Comparison of ENCODE assay signal across 15 cellular contexts in the genomic region with DNA sequence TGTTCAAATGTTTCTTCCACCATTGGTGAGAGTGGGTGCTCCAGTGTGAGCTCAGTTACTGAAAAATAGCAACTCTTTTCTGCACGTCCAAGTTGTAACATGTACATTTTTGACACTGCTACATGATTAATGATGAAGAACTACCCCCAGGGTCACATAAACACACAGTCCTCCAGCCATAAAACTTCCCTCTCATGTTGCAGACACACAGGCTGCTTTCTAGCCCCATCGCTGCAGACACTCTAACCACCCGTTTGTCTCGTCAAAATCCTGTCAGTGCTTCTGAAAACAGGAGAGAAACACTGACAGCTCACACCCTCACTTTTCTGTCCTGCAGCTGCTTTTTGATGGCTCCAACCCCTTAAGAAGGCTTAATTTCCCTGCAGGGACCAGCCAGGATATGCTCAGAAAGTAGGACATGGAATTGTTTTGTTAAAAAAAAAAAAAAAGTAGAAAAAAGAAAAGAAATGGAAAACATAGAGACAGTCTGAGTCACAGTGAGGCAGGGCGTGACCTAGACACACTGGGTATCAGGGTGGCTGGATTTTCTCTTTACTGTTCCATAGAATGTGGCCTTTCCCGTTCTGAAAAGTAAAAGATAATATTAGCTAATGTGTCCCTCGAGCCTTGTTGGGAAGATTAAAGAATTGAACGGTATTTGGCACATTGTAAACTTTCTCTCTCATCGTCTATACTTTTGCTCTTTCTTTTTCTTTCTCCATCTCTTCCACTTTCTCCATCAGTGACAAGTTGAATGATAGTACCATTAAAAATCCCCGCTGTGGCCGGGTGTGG. TPM values are rescaled to one million over a fixed set of nuclear protein-coding genes. Genes with fewer than 3 reads are reported as not detected.
DNase-seq lines count a peak whose midpoint lies in the region; ATAC-seq, FAIRE-seq and TF ChIP-seq lines count a peak whose summit lies in the region.
"Had no signal": no experiment of that assay in that cellular context is flagged by ENCODE, and none has a peak within 500 bp of the region (broad histone marks: within the 10 kb centered on the region; RNA-seq: fewer than 3 reads in every experiment).

No MANE protein-coding gene starts in this region.

- ATAC-seq in K562: peak; percentile 60
- peak; percentile 42 to 43 for ATAC-seq in naive thymus-derived CD8-positive, alpha-beta T cell

- no peak for TF ChIP-seq EP300 in K562 (IDR thresholded peaks at IDR 0.05; ENCODE audit: low read length)

- DNase-seq in Daoy (ENCODE audit: low read depth): peak; percentile 29
- peak; percentile 29 for DNase-seq in M059J (ENCODE audit: low read depth)
- peak in 1 of 4 experiments; percentile 22 for DNase-seq in K562 (ENCODE audit: extremely low read depth in 1 of 4, low spot score in 3 of 4)
- DNase-seq in naive thymus-derived CD8-positive, alpha-beta T cell: no peak
- DNase-seq in kidney tubule cell (ENCODE audit: low spot score): no peak
- DNase-seq in MM.1S: no peak
- DNase-seq in occipital lobe (lab: John Stamatoyannopoulos, UW): no peak
- DNase-seq: Calu3; cortex of kidney; GOT3; left ventricle myocardium inferior; NCI-H2029 treated with DMSO at 0.1 percent for 48 hours; stimulated activated CD4-positive, alpha-beta T cell treated with anti-CD3 and anti-CD28 coated beads, Interleukin-2, amount 100 ng/mL, for 48 hours had no signal

- peaks cover 9 to 23% of the 10 kb centered on the region in 2 experiments; a peak in 4 of 5 replicates for H3K4me1 ChIP-seq in K562 (replicated peaks in 1 of 2; ENCODE audit: control insufficient read depth in 2 of 2, insufficient read depth in 2 of 2, low read length in 2 of 2)
- no peaks in the 10 kb centered on the region for H3K4me1 ChIP-seq in MM.1S (ENCODE audit: low read length)
- H3K4me1 ChIP-seq: left ventricle myocardium inferior had no signal

- in situ Hi-C loops in K562 (cut with MboI): no loop called here

- no peaks in the 10 kb centered on the region for H3K79me2 ChIP-seq in K562 (ENCODE audit: control insufficient read depth, insufficient read depth, low read length)
- H3K79me2 ChIP-seq in MM.1S (ENCODE audit: low read length): no peaks in the 10 kb centered on the region

- WGBS in K562 (ENCODE audit: insufficient coverage, low coverage, missing lambda C conversion rate): 25% methylated on average over 11 of the region's 11 CpGs

- H3K9me2 ChIP-seq in MM.1S (replicated peaks; ENCODE audit: insufficient read depth, low read length): no peaks in the 10 kb centered on the region

- H3K36me3 ChIP-seq in K562 (ENCODE audit: control insufficient read depth, insufficient read depth, low read length): no peaks in the 10 kb centered on the region
- no peaks in the 10 kb centered on the region for H3K36me3 ChIP-seq in MM.1S (replicated peaks; ENCODE audit: insufficient read depth, low read length)
- H3K36me3 ChIP-seq: left ventricle myocardium inferior had no signal

- H3K27ac Mint-ChIP-seq in naive thymus-derived CD8-positive, alpha-beta T cell: peak overlapping the region; percentile 33 to 92 (median 76)

- intact Hi-C loops in K562 (cut with micrococcal nuclease): no loop called here

- no peaks in the 10 kb centered on the region for H3F3A ChIP-seq in MM.1S (ENCODE audit: insufficient read depth, low read length)

- no TSS peak for BruUV-seq in K562 (replicated peaks; lab: Mats Ljungman, UMichigan)

- H4K20me1 ChIP-seq in K562 (replicated peaks; ENCODE audit: control insufficient read depth, insufficient read depth, low read length) (no peaks in the 10 kb centered on the region), MM.1S (ENCODE audit: insufficient read depth, low read length) (no peaks in the 10 kb centered on the region)

- H3K4me3 Mint-ChIP-seq in naive thymus-derived CD8-positive, alpha-beta T cell: peak overlapping the region in 9 of 10 donors; percentile 7 to 77 (median 49)

- H3K4me2 ChIP-seq in K562 (ENCODE audit: insufficient read depth, low read length) (peak overlapping the region; percentile 44; the same call in 1 of the 2 replicates), MM.1S (ENCODE audit: low read depth, low read length) (no peak overlapping the region)

- TF ChIP-seq RAD21 in K562 (CRISPR knock-in tag; conservative IDR thresholded peaks at IDR 0.05 in 1 of 2, IDR thresholded peaks at IDR 0.05 in 1 of 2): no peak

- FAIRE-seq in K562 (lab: Jason Lieb, UNC): no peak

- no peaks in the 10 kb centered on the region for H3K9me1 ChIP-seq in K562 (ENCODE audit: control insufficient read depth, insufficient read depth, low read length)

- H3K27me3 ChIP-seq in K562 (ENCODE audit: control insufficient read depth in 2 of 2, insufficient read depth in 2 of 2, low read length in 2 of 2) (no peaks in the 10 kb centered on the region), MM.1S (replicated peaks; ENCODE audit: insufficient read depth, low read length) (no peaks in the 10 kb centered on the region)

- peaks cover 0 to 8% (median 0%) of the 10 kb centered on the region in 5 donors for H3K27me3 Mint-ChIP-seq in naive thymus-derived CD8-positive, alpha-beta T cell

- H2AFZ ChIP-seq in K562 (ENCODE audit: low read depth, low read length) (peak overlapping the region; percentile 74), MM.1S (ENCODE audit: low read length) (no peak overlapping the region)

- CTCF ChIA-PET in K562 (lab: Yijun Ruan, JAX; ENCODE audit: low intra/inter-chr PET ratio): no interaction called here

- H3K27ac ChIP-seq in K562 (ENCODE audit: extremely low read depth, low read depth, low read length): no peak overlapping the region
- no peak overlapping the region for H3K27ac ChIP-seq in MM.1S (ENCODE audit: low read length)
- H3K27ac ChIP-seq: left ventricle myocardium inferior had no signal

- H3K4me3 ChIP-seq in K562 (no peak overlapping the region), MM.1S (ENCODE audit: low read length) (no peak overlapping the region)
- H3K4me3 ChIP-seq: left ventricle myocardium inferior had no signal

- no peaks in the 10 kb centered on the region for H3K36me3 Mint-ChIP-seq in naive thymus-derived CD8-positive, alpha-beta T cell

- TF ChIP-seq CTCF in K562 (IDR thresholded peaks at IDR 0.05 in 2 of 3, conservative IDR thresholded peaks at IDR 0.05 in 1 of 3; ENCODE audit: insufficient read depth in 2 of 3, low read depth in 1 of 3, low read length in 3 of 3) (no peak), MM.1S (IDR thresholded peaks at IDR 0.05; ENCODE audit: low read length) (no peak)

- H3K4me1 Mint-ChIP-seq in naive thymus-derived CD8-positive, alpha-beta T cell: peaks cover 20 to 63% (median 49%) of the 10 kb centered on the region in 4 donors

- POLR2A ChIA-PET in K562 (lab: Yijun Ruan, JAX): interaction anchor here (0.6 to 1.4 kb wide), 4 partner anchors 11 to 162 kb away, joined by 3 to 6 read pairs (median 4); no protein-coding TSS in a partner anchor
- POLR2A ChIA-PET in naive thymus-derived CD8-positive, alpha-beta T cell (lab: Charles Lee): interaction anchor here (0.6 to 1.4 kb wide), 3 partner anchors 23 to 26 kb away, joined by 3 read pairs; no protein-coding TSS in a partner anchor

- no peaks in the 10 kb centered on the region for H3K9me3 Mint-ChIP-seq in naive thymus-derived CD8-positive, alpha-beta T cell

- H3K9me3 ChIP-seq in K562 (replicated peaks; ENCODE audit: control insufficient read depth, insufficient read depth, low read depth, low read length) (no peaks in the 10 kb centered on the region), MM.1S (replicated peaks; ENCODE audit: insufficient read depth, low read length) (no peaks in the 10 kb centered on the region)
- H3K9me3 ChIP-seq: left ventricle myocardium inferior had no signal

- H3K9ac ChIP-seq in K562 (ENCODE audit: insufficient read depth in 1 of 2, low read depth in 2 of 2, low read length in 2 of 2): no peak overlapping the region
- H3K9ac ChIP-seq in MM.1S (ENCODE audit: low read length): no peak overlapping the region

- no peak for TF ChIP-seq POLR2A in K562 (conservative IDR thresholded peaks at IDR 0.05)

RNA-seq across cellular contexts. Expression of a gene that starts 20.7 kb away (rescaled TPM):
- 9.0 and 14.4 TPM in 2 replicates for total RNA-seq in Daoy (2014; rRNA removed; shearing (Covaris generic))
- 36.1 and 37.6 TPM in 2 replicates for total RNA-seq in M059J (2014; rRNA removed; shearing (Covaris generic))
- 0.37 TPM in 1 of 2 replicates, not detected in the other for total RNA-seq in K562 (2011; cell fraction: chromatin; rRNA removed; ENCODE audit: low replicate concordance)
- not detected in 2 replicates for total RNA-seq in K562 (2011; cell fraction: nucleolus; rRNA removed)
- total RNA-seq in K562 (2011; cell fraction: nucleoplasm; rRNA removed): 0.29 TPM in 1 of 2 replicates, not detected in the other
- 0.08 and 0.18 TPM in 2 replicates for total RNA-seq in K562 (2014; rRNA removed)
- total RNA-seq in K562 (2014; rRNA removed; fragmentation: Illumina TruSeq; extraction: Trizol): 0.16 TPM in 1 of 2 replicates, not detected in the other
- 0.18 and 0.23 TPM in 2 replicates for total RNA-seq in K562 (2015; rRNA removed; fragmentation: Illumina TruSeq; extraction: Trizol)
- 0.56 and 0.58 TPM in 2 replicates for total RNA-seq in K562 (2021)
- 0.08 and 0.53 TPM in 2 replicates for polyA plus RNA-seq in K562 (2011; rRNA removed)
- polyA plus RNA-seq in K562 (2011; cell fraction: cytosol; rRNA removed): 0.72 TPM in 1 of 2 replicates, not detected in the other
- not detected in 2 replicates for polyA plus RNA-seq in K562 (2011; cell fraction: nucleus; rRNA removed)
- polyA plus RNA-seq in K562 (2012): 0.30 and 0.65 TPM in 2 replicates
- 0.43 TPM in 2 replicates for polyA plus RNA-seq in K562 (2014; fragmentation: Illumina TruSeq; extraction: Trizol)
- polyA plus RNA-seq in K562 (2014; fragmentation: Nextera tagmentation; extraction: Ambion mirVana): under 1 TPM; 0.46 to 0.59 TPM
- 0.30 and 0.49 TPM in 2 replicates for polyA plus RNA-seq in K562 (2014; rRNA removed)
- not detected in 2 replicates for polyA minus RNA-seq in K562 (2011; rRNA and poly(A)+ RNA removed)
- 0.86 TPM in 1 of 2 replicates, not detected in the other for polyA minus RNA-seq in K562 (2011; cell fraction: cytosol; rRNA and poly(A)+ RNA removed)
- not detected in 2 replicates for polyA minus RNA-seq in K562 (2011; cell fraction: nucleus; rRNA and poly(A)+ RNA removed)
- 10 to 100 TPM; 84.3 to 87.4 TPM for total RNA-seq in naive thymus-derived CD8-positive, alpha-beta T cell
- 1,000 to 10,000 TPM in 1 of 3 donors, 10 to 100 TPM in 2; 41.5 to 1,286 (median 63.8) TPM for polyA plus RNA-seq in naive thymus-derived CD8-positive, alpha-beta T cell
- 0.47 TPM for total RNA-seq in occipital lobe
- total RNA-seq: osteocyte had no signal

RNA-seq across cellular contexts. Expression of a gene that starts 29.7 kb away (rescaled TPM):
- 0.86 and 4.3 TPM in 2 replicates for total RNA-seq in Daoy (2014; rRNA removed; shearing (Covaris generic))
- total RNA-seq in M059J (2014; rRNA removed; shearing (Covaris generic)): 4.9 and 7.7 TPM in 2 replicates
- 9.4 and 10.6 TPM in 2 replicates for total RNA-seq in K562 (2011; cell fraction: chromatin; rRNA removed; ENCODE audit: low replicate concordance)
- total RNA-seq in K562 (2011; cell fraction: nucleolus; rRNA removed): 5.8 and 9.9 TPM in 2 replicates
- total RNA-seq in K562 (2011; cell fraction: nucleoplasm; rRNA removed): 9.5 and 10.0 TPM in 2 replicates
- total RNA-seq in K562 (2014; rRNA removed) (2.5 and 3.9 TPM in 2 replicates), K562 (2014; rRNA removed; fragmentation: Illumina TruSeq; extraction: Trizol) (4.8 and 5.6 TPM in 2 replicates), K562 (2015; rRNA removed; fragmentation: Illumina TruSeq; extraction: Trizol) (2.9 and 3.0 TPM in 2 replicates), K562 (2021) (5.0 and 5.7 TPM in 2 replicates), occipital lobe (0.62 TPM)
- polyA plus RNA-seq in K562 (2011; rRNA removed) (8.3 and 9.6 TPM in 2 replicates), K562 (2014; fragmentation: Illumina TruSeq; extraction: Trizol) (5.4 and 7.0 TPM in 2 replicates), K562 (2014; fragmentation: Nextera tagmentation; extraction: Ambion mirVana) (10 to 100 TPM in 1 of 2 experiments, 1 to 10 TPM in 1; 8.5 to 11.2 TPM), K562 (2014; rRNA removed) (6.1 and 6.5 TPM in 2 replicates)
- polyA plus RNA-seq in K562 (2011; cell fraction: cytosol; rRNA removed): 5.7 and 6.5 TPM in 2 replicates
- polyA plus RNA-seq in K562 (2011; cell fraction: nucleus; rRNA removed): 19.5 and 20.6 TPM in 2 replicates
- 7.0 and 12.5 TPM in 2 replicates for polyA plus RNA-seq in K562 (2012)
- polyA minus RNA-seq in K562 (2011; rRNA and poly(A)+ RNA removed): 4.0 TPM in 2 replicates
- polyA minus RNA-seq in K562 (2011; cell fraction: cytosol; rRNA and poly(A)+ RNA removed): 2.5 and 3.3 TPM in 2 replicates
- 3.3 and 3.9 TPM in 2 replicates for polyA minus RNA-seq in K562 (2011; cell fraction: nucleus; rRNA and poly(A)+ RNA removed)
- under 1 TPM in 1 of 2 experiments, not detected in 1; 0.41 TPM for total RNA-seq in naive thymus-derived CD8-positive, alpha-beta T cell
- polyA plus RNA-seq in naive thymus-derived CD8-positive, alpha-beta T cell: 1 to 10 TPM in 1 of 3 donors, under 1 TPM in 1, not detected in 1; 0.32 to 2.7 TPM
- total RNA-seq: left ventricle myocardium inferior had no signal

RNA-seq across cellular contexts. Expression of a gene that starts 32.2 kb away (rescaled TPM):
- not detected in 2 replicates for total RNA-seq in Daoy (2014; rRNA removed; shearing (Covaris generic))
- total RNA-seq in M059J (2014; rRNA removed; shearing (Covaris generic)): not detected in 2 replicates
- not detected in 2 replicates for total RNA-seq in K562 (2011; cell fraction: chromatin; rRNA removed; ENCODE audit: low replicate concordance)
- total RNA-seq in K562 (2011; cell fraction: nucleolus; rRNA removed): not detected in 2 replicates
- total RNA-seq in K562 (2011; cell fraction: nucleoplasm; rRNA removed): not detected in 2 replicates
- total RNA-seq in K562 (2014; rRNA removed): not detected in 2 replicates
- total RNA-seq in K562 (2014; rRNA removed; fragmentation: Illumina TruSeq; extraction: Trizol): not detected in 2 replicates
- not detected in 2 replicates for total RNA-seq in K562 (2015; rRNA removed; fragmentation: Illumina TruSeq; extraction: Trizol)
- total RNA-seq in K562 (2021): not detected in 2 replicates
- polyA plus RNA-seq in K562 (2011; rRNA removed): not detected in 2 replicates
- not detected in 2 replicates for polyA plus RNA-seq in K562 (2011; cell fraction: cytosol; rRNA removed)
- not detected in 2 replicates for polyA plus RNA-seq in K562 (2011; cell fraction: nucleus; rRNA removed)
- polyA plus RNA-seq in K562 (2012): not detected in 2 replicates
- polyA plus RNA-seq in K562 (2014; fragmentation: Illumina TruSeq; extraction: Trizol): not detected in 2 replicates
- polyA plus RNA-seq in K562 (2014; fragmentation: Nextera tagmentation; extraction: Ambion mirVana): not detected
- polyA plus RNA-seq in K562 (2014; rRNA removed): not detected in 2 replicates
- not detected in 2 replicates for polyA minus RNA-seq in K562 (2011; rRNA and poly(A)+ RNA removed)
- not detected in 2 replicates for polyA minus RNA-seq in K562 (2011; cell fraction: cytosol; rRNA and poly(A)+ RNA removed)
- polyA minus RNA-seq in K562 (2011; cell fraction: nucleus; rRNA and poly(A)+ RNA removed): not detected in 2 replicates
- 1 to 10 TPM; 1.2 TPM for total RNA-seq in naive thymus-derived CD8-positive, alpha-beta T cell
- polyA plus RNA-seq in naive thymus-derived CD8-positive, alpha-beta T cell: under 1 TPM in 1 of 3 donors, not detected in 2; 0.07 TPM
- total RNA-seq in occipital lobe: not detected
- total RNA-seq: Calu3, left ventricle myocardium inferior, osteocyte had no signal

RNA-seq across cellular contexts. Expression of a gene that starts 42.6 kb away (rescaled TPM):
- not detected in 2 replicates for total RNA-seq in Daoy (2014; rRNA removed; shearing (Covaris generic))
- total RNA-seq in M059J (2014; rRNA removed; shearing (Covaris generic)): not detected in 2 replicates
- total RNA-seq in K562 (2011; cell fraction: chromatin; rRNA removed; ENCODE audit: low replicate concordance): not detected in 2 replicates
- not detected in 2 replicates for total RNA-seq in K562 (2011; cell fraction: nucleolus; rRNA removed)
- total RNA-seq in K562 (2011; cell fraction: nucleoplasm; rRNA removed): not detected in 2 replicates
- not detected in 2 replicates for total RNA-seq in K562 (2014; rRNA removed)
- total RNA-seq in K562 (2014; rRNA removed; fragmentation: Illumina TruSeq; extraction: Trizol): not detected in 2 replicates
- not detected in 2 replicates for total RNA-seq in K562 (2015; rRNA removed; fragmentation: Illumina TruSeq; extraction: Trizol)
- total RNA-seq in K562 (2021): not detected in 2 replicates
- not detected in 2 replicates for polyA plus RNA-seq in K562 (2011; rRNA removed)
- polyA plus RNA-seq in K562 (2011; cell fraction: cytosol; rRNA removed): not detected in 2 replicates
- not detected in 2 replicates for polyA plus RNA-seq in K562 (2011; cell fraction: nucleus; rRNA removed)
- polyA plus RNA-seq in K562 (2012): not detected in 2 replicates
- not detected in 2 replicates for polyA plus RNA-seq in K562 (2014; fragmentation: Illumina TruSeq; extraction: Trizol)
- not detected for polyA plus RNA-seq in K562 (2014; fragmentation: Nextera tagmentation; extraction: Ambion mirVana)
- polyA plus RNA-seq in K562 (2014; rRNA removed): not detected in 2 replicates
- polyA minus RNA-seq in K562 (2011; rRNA and poly(A)+ RNA removed): not detected in 2 replicates
- polyA minus RNA-seq in K562 (2011; cell fraction: cytosol; rRNA and poly(A)+ RNA removed): not detected in 2 replicates
- polyA minus RNA-seq in K562 (2011; cell fraction: nucleus; rRNA and poly(A)+ RNA removed): not detected in 2 replicates
- not detected for total RNA-seq in naive thymus-derived CD8-positive, alpha-beta T cell
- not detected for polyA plus RNA-seq in naive thymus-derived CD8-positive, alpha-beta T cell
- not detected for total RNA-seq in occipital lobe
- total RNA-seq: Calu3; left ventricle myocardium inferior; osteocyte; T-helper 2 cell treated with Interferon-gamma antibody and Interleukin-4, amounts not matched to agents 100 ng/mL and 5 ng/mL, for 36 hours had no signal

Comparison
In these comparisons a context has a peak if more than half of its experiments do, and no peak if none do; other contexts are left out.
1. DNase-seq: peak in Daoy (single experiment) and M059J (single experiment); none in naive thymus-derived CD8-positive, alpha-beta T cell (0 of 10), kidney tubule cell (single experiment), MM.1S (single experiment) and occipital lobe (single experiment).